Comparison of ENCODE assay signal across 16 cellular contexts in genomic region chr18:6776193-6776592, GRCh38. TPM values are rescaled to one million over a fixed set of nuclear protein-coding genes. Genes with fewer than 3 reads are reported as not detected.
DNase-seq lines count a peak whose midpoint lies in the region; TF ChIP-seq lines count a peak whose summit lies in the region.
"Had no signal": no experiment of that assay in that cellular context is flagged by ENCODE, and none has a peak within 500 bp of the region (broad histone marks: within the 10 kb centered on the region; RNA-seq: fewer than 3 reads in every experiment).

No MANE protein-coding gene starts in this region.

- H3K4me3 Mint-ChIP-seq in activated CD4-positive, alpha-beta T cell treated with anti-CD3 and anti-CD28 coated beads, Interleukin-2, amount 10 ng/mL, durations not matched to agents 7 days and 5 days, result no peak overlapping the region
- H3K4me3 Mint-ChIP-seq: CD4-positive, alpha-beta T cell; central memory CD8-positive, alpha-beta T cell had no signal

- no peak overlapping the region for H2AFZ ChIP-seq in GM23248

- no peaks in the 10 kb centered on the region for H3K79me2 ChIP-seq in GM23248 (ENCODE audit: insufficient read depth)

- WGBS in GM23248 (ENCODE audit: low coverage in 1 of 2, low lambda C conversion rate in 2 of 2, missing lambda C conversion rate in 2 of 2), 2 experiments, result 48 to 57% methylated on average over 7 of the region's 7 CpGs

- H3F3A ChIP-seq in GM23248 (ENCODE audit: insufficient read depth), result no peaks in the 10 kb centered on the region

- H3K4me2 ChIP-seq in GM23248 (ENCODE audit: unreplicated experiment), result no peak overlapping the region
- H3K4me2 ChIP-seq: SK-N-SH had no signal

- no peak for TF ChIP-seq CTCF in astrocyte of the spinal cord (IDR thresholded peaks at IDR 0.05; ENCODE audit: low read depth, low read length)

- no peak overlapping the region for H3K27ac ChIP-seq in GM23248
- H3K27ac ChIP-seq in skeletal muscle tissue (ENCODE audit: low read depth, low read length), result peak overlapping the region; percentile 33
- H3K27ac ChIP-seq: epithelial cell of prostate had no signal

- H3K27ac Mint-ChIP-seq in activated CD4-positive, alpha-beta T cell treated with anti-CD3 and anti-CD28 coated beads, Interleukin-2, amount 10 ng/mL, durations not matched to agents 7 days and 5 days, result no peak overlapping the region
- H3K27ac Mint-ChIP-seq: CD4-positive, alpha-beta T cell had no signal

- H3K36me3 ChIP-seq in GM23248 (ENCODE audit: low read depth) (no peaks in the 10 kb centered on the region), skeletal muscle tissue (ENCODE audit: control insufficient read depth in 3 of 3, insufficient read depth in 3 of 3, low read length in 3 of 3) (no peaks in the 10 kb centered on the region)
- H3K36me3 ChIP-seq: uterus had no signal

- H3K9me3 ChIP-seq in GM23248 (ENCODE audit: low read depth), result no peaks in the 10 kb centered on the region
- no peaks in the 10 kb centered on the region for H3K9me3 ChIP-seq in skeletal muscle tissue (ENCODE audit: control insufficient read depth in 3 of 3, low read length in 3 of 3)
- H3K9me3 ChIP-seq: SK-N-SH, uterus had no signal

- no peaks in the 10 kb centered on the region for H3K36me3 Mint-ChIP-seq in activated CD4-positive, alpha-beta T cell treated with anti-CD3 and anti-CD28 coated beads, Interleukin-2, amount 10 ng/mL, durations not matched to agents 7 days and 5 days (ENCODE audit: low read depth)

- H3K9me3 Mint-ChIP-seq in activated CD4-positive, alpha-beta T cell treated with anti-CD3 and anti-CD28 coated beads, Interleukin-2, amount 10 ng/mL, durations not matched to agents 7 days and 5 days, result no peaks in the 10 kb centered on the region
- H3K9me3 Mint-ChIP-seq: CD4-positive, alpha-beta T cell had no signal

- no peaks in the 10 kb centered on the region for H3K4me1 Mint-ChIP-seq in activated CD4-positive, alpha-beta T cell treated with anti-CD3 and anti-CD28 coated beads, Interleukin-2, amount 10 ng/mL, durations not matched to agents 7 days and 5 days
- H3K4me1 Mint-ChIP-seq: central memory CD8-positive, alpha-beta T cell had no signal

- no peak overlapping the region for H3K4me3 ChIP-seq in GM23248
- H3K4me3 ChIP-seq in astrocyte of the spinal cord (ENCODE audit: low read depth, low read length), result no peak overlapping the region
- H3K4me3 ChIP-seq in skeletal muscle tissue (ENCODE audit: low read length in 3 of 3), result no peak overlapping the region
- H3K4me3 ChIP-seq: uterus had no signal

- CTCF ChIA-PET in activated CD4-positive, alpha-beta T cell treated with anti-CD3 and anti-CD28 coated beads, Interleukin-2, amount 10 ng/mL, durations not matched to agents 7 days and 5 days (lab: Charles Lee), result no interaction called here

- H3K27me3 ChIP-seq in GM23248 (replicated peaks; ENCODE audit: insufficient read depth), result 0 out of 2 replicates have a peak, but pooled peaks cover 4% of the 10 kb centered on the region
- no peaks in the 10 kb centered on the region for H3K27me3 ChIP-seq in skeletal muscle tissue (ENCODE audit: control insufficient read depth in 3 of 3, insufficient read depth in 3 of 3, low read length in 3 of 3)
- H3K27me3 ChIP-seq: uterus had no signal

- no peaks in the 10 kb centered on the region for H3K4me1 ChIP-seq in GM23248 (ENCODE audit: insufficient read depth)
- peaks cover 3 to 23% (median 5%) of the 10 kb centered on the region in 3 donors for H3K4me1 ChIP-seq in skeletal muscle tissue (ENCODE audit: control insufficient read depth in 3 of 3, insufficient read depth in 3 of 3, low read length in 3 of 3)
- H3K4me1 ChIP-seq: uterus had no signal

- POLR2A ChIA-PET in activated CD4-positive, alpha-beta T cell treated with anti-CD3 and anti-CD28 coated beads, Interleukin-2, amount 10 ng/mL, durations not matched to agents 7 days and 5 days (lab: Charles Lee), result no interaction called here

- H3K9ac ChIP-seq in GM23248 (no peak overlapping the region), skeletal muscle tissue (ENCODE audit: low read depth in 1 of 3, low read length in 3 of 3) (no peak overlapping the region)
- H3K9ac ChIP-seq: SK-N-SH had no signal

- no peaks in the 10 kb centered on the region for H3K9me2 ChIP-seq in GM23248 (ENCODE audit: insufficient read depth)
- H3K9me2 ChIP-seq: SK-N-SH had no signal

- H3K27me3 Mint-ChIP-seq in activated CD4-positive, alpha-beta T cell treated with anti-CD3 and anti-CD28 coated beads, Interleukin-2, amount 10 ng/mL, durations not matched to agents 7 days and 5 days, result no peaks in the 10 kb centered on the region
- H3K27me3 Mint-ChIP-seq: CD4-positive, alpha-beta T cell; central memory CD8-positive, alpha-beta T cell had no signal

- in situ Hi-C loops in GM23248 (cut with MboI) (no loop called here), astrocyte of the spinal cord (cut with HindIII; ENCODE audit: low sequenced_read_pairs) (no loop called here)

- H4K20me1 ChIP-seq in GM23248 (ENCODE audit: insufficient read depth), result no peaks in the 10 kb centered on the region

- DNase-seq in GM23248 (peak; percentile 49), astrocyte of the spinal cord (ENCODE audit: low read depth, low spot score) (peak; percentile 88), iris pigment epithelial cell (ENCODE audit: low read depth) (peak; percentile 74), GF-D8 (lab: John Stamatoyannopoulos, UW) (no peak), NCI-H748 treated with DMSO at 0.1 percent for 48 hours (lab: John Stamatoyannopoulos, UW) (no peak), ureter (ENCODE audit: low spot score) (no peak)
- no peak for DNase-seq in activated CD4-positive, alpha-beta T cell treated with anti-CD3 and anti-CD28 coated beads, Interleukin-2, amount 10 ng/mL, durations not matched to agents 7 days and 5 days
- DNase-seq: activated naive CD4-positive, alpha-beta T cell treated with Interleukin-2 at 50 U/mL for 16 hours; CD4-positive, alpha-beta T cell; SK-N-SH; stimulated activated CD4-positive, alpha-beta T cell treated with anti-CD3 and anti-CD28 coated beads, Interleukin-2, amount 100 ng/mL, for 48 hours; uterus had no signal

RNA-seq across cellular contexts. Expression of gene ARHGAP28, which starts 46.7 kb away (rescaled TPM):
- total RNA-seq in GM23248 (2014; rRNA removed; shearing (Covaris generic)), result 0.63 TPM in 1 of 2 replicates, not detected in the other
- polyA plus RNA-seq in GM23248 (2016; fragmentation: Nextera tagmentation; extraction: Ambion mirVana), result 0.20 and 0.25 TPM in 2 replicates
- total RNA-seq in skeletal muscle tissue (29.7 TPM), ureter (16.0 TPM)
- not detected for total RNA-seq in activated CD4-positive, alpha-beta T cell treated with anti-CD3 and anti-CD28 coated beads, Interleukin-2, amount 10 ng/mL, durations not matched to agents 7 days and 5 days
- total RNA-seq: CD4-positive, alpha-beta T cell; HepG2 had no signal
- polyA plus RNA-seq: HepG2 had no signal

Comparison
In these comparisons a context has a peak if more than half of its experiments do, and no peak if none do; other contexts are left out.
1. DNase-seq: peak in GM23248 (single experiment), astrocyte of the spinal cord (single experiment) and iris pigment epithelial cell (single experiment); none in GF-D8 (single experiment), NCI-H748 treated with DMSO at 0.1 percent for 48 hours (single experiment), ureter (single experiment) and activated CD4-positive, alpha-beta T cell treated with anti-CD3 and anti-CD28 coated beads, Interleukin-2, amount 10 ng/mL, durations not matched to agents 7 days and 5 days (single experiment).
2. RNA of gene ARHGAP28, which starts 46.7 kb away (total RNA-seq): 29.7 TPM in skeletal muscle tissue (single experiment) and 16.0 TPM in ureter (single experiment); 0.63 TPM in GM23248 and not detected in activated CD4-positive, alpha-beta T cell treated with anti-CD3 and anti-CD28 coated beads, Interleukin-2, amount 10 ng/mL, durations not matched to agents 7 days and 5 days; every median in the first group is over 10 times any median in the second.